1 cellular context compared by ENCODE assay signal in genomic region chrX:10117864-10118377, GRCh38.
TF ChIP-seq lines count a peak whose summit lies in the region.

No MANE protein-coding gene starts in this region.

TF ChIP-seq in HEK293T, 16 proteins besides CTCF, POLR2A, EP300 and RAD21 (continued from another document):
- no peak for TF ChIP-seq NFRKB (IDR thresholded peaks at IDR 0.05)
- TF ChIP-seq, protein P1, sequence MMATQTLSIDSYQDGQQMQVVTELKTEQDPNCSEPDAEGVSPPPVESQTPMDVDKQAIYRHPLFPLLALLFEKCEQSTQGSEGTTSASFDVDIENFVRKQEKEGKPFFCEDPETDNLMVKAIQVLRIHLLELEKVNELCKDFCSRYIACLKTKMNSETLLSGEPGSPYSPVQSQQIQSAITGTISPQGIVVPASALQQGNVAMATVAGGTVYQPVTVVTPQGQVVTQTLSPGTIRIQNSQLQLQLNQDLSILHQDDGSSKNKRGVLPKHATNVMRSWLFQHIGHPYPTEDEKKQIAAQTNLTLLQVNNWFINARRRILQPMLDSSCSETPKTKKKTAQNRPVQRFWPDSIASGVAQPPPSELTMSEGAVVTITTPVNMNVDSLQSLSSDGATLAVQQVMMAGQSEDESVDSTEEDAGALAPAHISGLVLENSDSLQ (IDR thresholded peaks at IDR 0.05), result no peak
- TF ChIP-seq L3MBTL2 (conservative IDR thresholded peaks at IDR 0.05), result no peak
